ENCODE assay signal across 30 cellular contexts in genomic region chr17:11768106-11768505, GRCh38.
"Had no signal": no experiment of that assay in that cellular context is flagged by ENCODE, and none has a peak within 500 bp of the region (broad histone marks: within the 10 kb centered on the region; RNA-seq: fewer than 3 reads in every experiment).

No MANE protein-coding gene starts in this region.

- H3K36me3 Mint-ChIP-seq: naive B cell; naive thymus-derived CD8-positive, alpha-beta T cell; natural killer cell treated with Interleukin-12 subunit alpha and Interleukin-12 subunit beta and Interleukin-15 and Interleukin-18, amount 100 ng/mL, for 72 hours; stimulated activated memory B cell treated with anti-CD40 and anti-IgM and Interleukin-4, amounts not matched to agents 10 μg/mL and 1 μg/mL and 100 μg/mL, for 72 hours; type B pancreatic cell had no signal

- H2AFZ ChIP-seq: parathyroid adenoma had no signal

- H3K27ac ChIP-seq: ovary, parathyroid adenoma, psoas muscle, right lobe of liver, sigmoid colon, suprapubic skin, testis, tibial artery, transverse colon, vagina had no signal

- H3K27me3 Mint-ChIP-seq: naive B cell; natural killer cell treated with Interleukin-12 subunit alpha and Interleukin-12 subunit beta and Interleukin-15 and Interleukin-18, amount 100 ng/mL, for 72 hours; stimulated activated memory B cell treated with anti-CD40 and anti-IgM and Interleukin-4, amounts not matched to agents 10 μg/mL and 1 μg/mL and 100 μg/mL, for 72 hours had no signal

- H3K36me3 ChIP-seq: ovary, right lobe of liver, sigmoid colon, suprapubic skin, tibial artery, transverse colon, vagina had no signal

- H3K4me1 Mint-ChIP-seq: naive B cell; naive thymus-derived CD8-positive, alpha-beta T cell; neural crest cell; stimulated activated memory B cell treated with anti-CD40 and anti-IgM and Interleukin-4, amounts not matched to agents 10 μg/mL and 1 μg/mL and 100 μg/mL, for 72 hours; stimulated activated naive CD8-positive, alpha-beta T cell treated with anti-CD3 and anti-CD28 coated beads, Interleukin-15, amount 100 ng/mL, for 72 hours had no signal

- DNase-seq: naive B cell; naive thymus-derived CD8-positive, alpha-beta T cell; nephron progenitor cell; occipital lobe; ovary; psoas muscle; right cardiac atrium; right lobe of liver; sigmoid colon; small intestine; stimulated activated CD4-positive, alpha-beta T cell treated with anti-CD3 and anti-CD28 coated beads, Interleukin-12 subunit alpha, Interleukin-12 subunit beta, amount 100 ng/mL, for 4 hours; stimulated activated CD4-positive, alpha-beta T cell treated with anti-CD3 and anti-CD28 coated beads, Interleukin-1b, Interleukin-23, amount 100 ng/mL, for 48 hours; stimulated activated CD4-positive, alpha-beta T cell treated with anti-CD3 and anti-CD28 coated beads, Interleukin-4, amount 100 ng/mL, for 1 hour; stimulated activated CD4-positive, alpha-beta T cell treated with anti-CD3 and anti-CD28 coated beads, Interleukin-4, amount 100 ng/mL, for 4 hours; stimulated activated CD8-positive, alpha-beta memory T cell treated with anti-CD3 and anti-CD28 coated beads, Interleukin-4, amount 100 ng/mL, for 48 hours; stimulated activated naive CD4-positive, alpha-beta T cell; stimulated activated naive CD8-positive, alpha-beta T cell treated with anti-CD3 and anti-CD28 coated beads, Interleukin-15, amount 100 ng/mL, for 72 hours; stimulated activated naive CD8-positive, alpha-beta T cell treated with anti-CD3 and anti-CD28 coated beads, Interleukin-15, Interleukin-2, amounts not matched to agents 100 U/mL and 50 U/mL, for 24 hours; substantia nigra; testis; tibial artery; transverse colon had no signal

- H3K9me3 Mint-ChIP-seq: natural killer cell treated with Interleukin-12 subunit alpha and Interleukin-12 subunit beta and Interleukin-15 and Interleukin-18, amount 100 ng/mL, for 72 hours; nephron progenitor cell; neural crest cell; stimulated activated memory B cell treated with anti-CD40 and anti-IgM and Interleukin-4, amounts not matched to agents 10 μg/mL and 1 μg/mL and 100 μg/mL, for 72 hours; type B pancreatic cell had no signal

- H3K27ac Mint-ChIP-seq: naive thymus-derived CD8-positive, alpha-beta T cell; natural killer cell treated with Interleukin-12 subunit alpha and Interleukin-12 subunit beta and Interleukin-15 and Interleukin-18, amount 100 ng/mL, for 72 hours; nephron progenitor cell; progenitor cell of endocrine pancreas; stimulated activated memory B cell treated with anti-CD40 and anti-IgM and Interleukin-4, amounts not matched to agents 10 μg/mL and 1 μg/mL and 100 μg/mL, for 72 hours; stimulated activated naive CD8-positive, alpha-beta T cell treated with anti-CD3 and anti-CD28 coated beads, Interleukin-15, amount 100 ng/mL, for 72 hours; type B pancreatic cell had no signal

- ATAC-seq: naive thymus-derived CD8-positive, alpha-beta T cell; natural killer cell treated with Interleukin-12 subunit alpha and Interleukin-12 subunit beta and Interleukin-15 and Interleukin-18, amount 100 ng/mL, for 72 hours; psoas muscle; right lobe of liver; stimulated activated memory B cell treated with anti-CD40 and anti-IgM and Interleukin-4, amounts not matched to agents 10 μg/mL and 1 μg/mL and 100 μg/mL, for 72 hours; stimulated activated naive CD8-positive, alpha-beta T cell treated with anti-CD3 and anti-CD28 coated beads, Interleukin-15, amount 100 ng/mL, for 72 hours; stimulated activated naive CD8-positive, alpha-beta T cell treated with anti-CD3 and anti-CD28 coated beads, Interleukin-15, Interleukin-2, amounts not matched to agents 100 U/mL and 50 U/mL, for 24 hours had no signal

- H3K27me3 ChIP-seq: ovary, sigmoid colon, suprapubic skin, testis, tibial artery, transverse colon, vagina had no signal

- H3K4me3 ChIP-seq: ovary, psoas muscle, right lobe of liver, sigmoid colon, suprapubic skin, testis, tibial artery, transverse colon, vagina had no signal

- H3K4me1 ChIP-seq: parathyroid adenoma, psoas muscle, right lobe of liver, sigmoid colon, suprapubic skin, testis, tibial artery, transverse colon, vagina had no signal

- H3K79me2 ChIP-seq: parathyroid adenoma had no signal

- H3K9ac ChIP-seq: parathyroid adenoma had no signal

- H3K9me3 ChIP-seq: ovary, psoas muscle, right lobe of liver, sigmoid colon, suprapubic skin, testis, tibial artery, transverse colon, vagina had no signal

- H3K4me3 Mint-ChIP-seq: naive B cell; naive thymus-derived CD8-positive, alpha-beta T cell; natural killer cell treated with Interleukin-12 subunit alpha and Interleukin-12 subunit beta and Interleukin-15 and Interleukin-18, amount 100 ng/mL, for 72 hours; nephron progenitor cell; neural crest cell; stimulated activated memory B cell treated with anti-CD40 and anti-IgM and Interleukin-4, amounts not matched to agents 10 μg/mL and 1 μg/mL and 100 μg/mL, for 72 hours; stimulated activated naive CD8-positive, alpha-beta T cell treated with anti-CD3 and anti-CD28 coated beads, Interleukin-15, amount 100 ng/mL, for 72 hours; type B pancreatic cell had no signal
